Comparison of ENCODE assay signal across 17 cellular contexts in genomic region chr1:226335653-226336052, GRCh38. TPM values are rescaled to one million over a fixed set of nuclear protein-coding genes. Genes with fewer than 3 reads are reported as not detected.
DNase-seq lines count a peak whose midpoint lies in the region; ATAC-seq, FAIRE-seq and TF ChIP-seq lines count a peak whose summit lies in the region.
"Had no signal": no experiment of that assay in that cellular context is flagged by ENCODE, and none has a peak within 500 bp of the region (broad histone marks: within the 10 kb centered on the region; RNA-seq: fewer than 3 reads in every experiment).

No MANE protein-coding gene starts in this region.

- peak overlapping the region; percentile 59 for H3K4me2 ChIP-seq in OCI-LY7 (ENCODE audit: low read length)
- H3K4me2 ChIP-seq: A549 had no signal

- no peak for ATAC-seq in memory B cell (ENCODE audit: low read depth)
- ATAC-seq: A549; CD8-positive, alpha-beta T cell; HCT116 had no signal

- CTCF ChIA-PET in OCI-LY7 (lab: Charles Lee; ENCODE audit: unreplicated experiment) = no interaction called here

- no peak for TF ChIP-seq RAD21 in Ishikawa (IDR thresholded peaks at IDR 0.05; ENCODE audit: low read depth)

- peaks cover 55% of the 10 kb centered on the region for H3K4me1 ChIP-seq in OCI-LY7 (ENCODE audit: insufficient read depth, low read length, poor library complexity, severe bottlenecking)
- H3K4me1 ChIP-seq: A549 had no signal

- H3K9me2 ChIP-seq in OCI-LY7 (ENCODE audit: insufficient read depth, low read length) = no peaks in the 10 kb centered on the region

- TF ChIP-seq POLR2A in GM12891 (IDR thresholded peaks at IDR 0.05; ENCODE audit: low read depth, low read length) = no peak

- no peak for TF ChIP-seq CTCF in OCI-LY7 (conservative IDR thresholded peaks at IDR 0.05; ENCODE audit: low read length)

- DNase-seq in OCI-LY7 (ENCODE audit: low spot score) (peak; percentile 50), memory B cell (ENCODE audit: low spot score in 2 of 2) (no peak), GM12891 (ENCODE audit: insufficient read length, low spot score) (no peak), HuH-7.5 (ENCODE audit: low spot score) (no peak), Ammon's horn (ENCODE audit: low spot score) (no peak)
- DNase-seq: CD8-positive, alpha-beta T cell; COR-L47; DND-41; GF-D8; GM23248 had no signal

- H3K27me3 Mint-ChIP-seq in memory B cell = no peaks in the 10 kb centered on the region

- POLR2A ChIA-PET in OCI-LY7 (lab: Charles Lee) = interaction anchor here (0.6 to 1.1 kb wide), 2 partner anchors 11 to 135 kb away, joined by 3 to 6 read pairs; no protein-coding TSS in a partner anchor

- peak overlapping the region; percentile 82; the same call in 1 of the 2 replicates for H2AFZ ChIP-seq in OCI-LY7 (ENCODE audit: low read length)
- H2AFZ ChIP-seq: GM23248 had no signal

- FAIRE-seq in GM12891 (lab: Jason Lieb, UNC) = no peak
- FAIRE-seq: A549, GM18507, H54 had no signal

- no TSS peak for BruUV-seq in OCI-LY7 (replicated peaks; lab: Mats Ljungman, UMichigan)

- H3K27ac Mint-ChIP-seq in memory B cell = peak overlapping the region; percentile 25
- H3K27ac Mint-ChIP-seq: CD8-positive, alpha-beta T cell had no signal

- no peaks in the 10 kb centered on the region; the same call in 1 of the 2 replicates for H3K36me3 ChIP-seq in OCI-LY7 (ENCODE audit: insufficient read depth, low read length)

- peak overlapping the region; percentile 69 for H3K27ac ChIP-seq in OCI-LY7 (ENCODE audit: low read depth, low read length, poor library complexity, severe bottlenecking)
- H3K27ac ChIP-seq: A549, GM23248, HL-60 had no signal

- no peaks in the 10 kb centered on the region for H4K20me1 ChIP-seq in OCI-LY7 (ENCODE audit: insufficient read depth, low read length)

- peaks cover 5% of the 10 kb centered on the region for H3K36me3 Mint-ChIP-seq in memory B cell
- H3K36me3 Mint-ChIP-seq: CD14-positive monocyte; CD8-positive, alpha-beta T cell had no signal

- no peaks in the 10 kb centered on the region for H3K79me2 ChIP-seq in OCI-LY7 (ENCODE audit: insufficient read depth, low read depth, low read length)

- peaks cover 9% of the 10 kb centered on the region for H3K4me1 Mint-ChIP-seq in memory B cell

- H3K9me3 ChIP-seq in OCI-LY7 (ENCODE audit: low read length) = 0 out of 2 replicates have a peak, but pooled peaks cover 3% of the 10 kb centered on the region

- no peak for TF ChIP-seq EP300 in Ishikawa (IDR thresholded peaks at IDR 0.05; ENCODE audit: borderline replicate concordance)

- intact Hi-C loops in OCI-LY7 (cut with micrococcal nuclease; ENCODE audit: unreplicated experiment) = no loop called here

- H3K4me3 Mint-ChIP-seq in memory B cell = no peak overlapping the region
- H3K4me3 Mint-ChIP-seq: CD14-positive monocyte; CD8-positive, alpha-beta T cell had no signal

- peaks cover 4% of the 10 kb centered on the region for H3K9me3 Mint-ChIP-seq in memory B cell
- H3K9me3 Mint-ChIP-seq: CD8-positive, alpha-beta T cell had no signal

- peak overlapping the region; percentile 8 for H3K4me3 ChIP-seq in OCI-LY7 (ENCODE audit: low read depth, low read length, poor library complexity, severe bottlenecking)
- H3K4me3 ChIP-seq: A549, GM23248 had no signal

TF ChIP-seq in Ishikawa, 13 proteins besides CTCF, POLR2A, EP300 and RAD21:
- TF ChIP-seq FOXM1 (IDR thresholded peaks at IDR 0.05; ENCODE audit: borderline replicate concordance, low read depth) (no peak), YY1 (IDR thresholded peaks at IDR 0.05; ENCODE audit: low read depth) (no peak), TEAD4 (IDR thresholded peaks at IDR 0.05) (no peak), TCF12 (IDR thresholded peaks at IDR 0.05; ENCODE audit: low read depth) (no peak), TAF1 (IDR thresholded peaks at IDR 0.05; ENCODE audit: low read depth) (no peak), CREB1 (IDR thresholded peaks at IDR 0.05; ENCODE audit: low read depth) (no peak)
- TF ChIP-seq, protein P1, sequence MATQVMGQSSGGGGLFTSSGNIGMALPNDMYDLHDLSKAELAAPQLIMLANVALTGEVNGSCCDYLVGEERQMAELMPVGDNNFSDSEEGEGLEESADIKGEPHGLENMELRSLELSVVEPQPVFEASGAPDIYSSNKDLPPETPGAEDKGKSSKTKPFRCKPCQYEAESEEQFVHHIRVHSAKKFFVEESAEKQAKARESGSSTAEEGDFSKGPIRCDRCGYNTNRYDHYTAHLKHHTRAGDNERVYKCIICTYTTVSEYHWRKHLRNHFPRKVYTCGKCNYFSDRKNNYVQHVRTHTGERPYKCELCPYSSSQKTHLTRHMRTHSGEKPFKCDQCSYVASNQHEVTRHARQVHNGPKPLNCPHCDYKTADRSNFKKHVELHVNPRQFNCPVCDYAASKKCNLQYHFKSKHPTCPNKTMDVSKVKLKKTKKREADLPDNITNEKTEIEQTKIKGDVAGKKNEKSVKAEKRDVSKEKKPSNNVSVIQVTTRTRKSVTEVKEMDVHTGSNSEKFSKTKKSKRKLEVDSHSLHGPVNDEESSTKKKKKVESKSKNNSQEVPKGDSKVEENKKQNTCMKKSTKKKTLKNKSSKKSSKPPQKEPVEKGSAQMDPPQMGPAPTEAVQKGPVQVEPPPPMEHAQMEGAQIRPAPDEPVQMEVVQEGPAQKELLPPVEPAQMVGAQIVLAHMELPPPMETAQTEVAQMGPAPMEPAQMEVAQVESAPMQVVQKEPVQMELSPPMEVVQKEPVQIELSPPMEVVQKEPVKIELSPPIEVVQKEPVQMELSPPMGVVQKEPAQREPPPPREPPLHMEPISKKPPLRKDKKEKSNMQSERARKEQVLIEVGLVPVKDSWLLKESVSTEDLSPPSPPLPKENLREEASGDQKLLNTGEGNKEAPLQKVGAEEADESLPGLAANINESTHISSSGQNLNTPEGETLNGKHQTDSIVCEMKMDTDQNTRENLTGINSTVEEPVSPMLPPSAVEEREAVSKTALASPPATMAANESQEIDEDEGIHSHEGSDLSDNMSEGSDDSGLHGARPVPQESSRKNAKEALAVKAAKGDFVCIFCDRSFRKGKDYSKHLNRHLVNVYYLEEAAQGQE (IDR thresholded peaks at IDR 0.05; ENCODE audit: low read depth) = peak; percentile 44; the same call in 1 of the 2 replicates
TF ChIP-seq in Ishikawa: peak in this region for 1.

TF ChIP-seq in GM12891, 5 proteins besides CTCF, POLR2A, EP300 and RAD21:
- TF ChIP-seq SPI1 (IDR thresholded peaks at IDR 0.05; ENCODE audit: low read depth, low read length) = no peak
- no peak for TF ChIP-seq POU2F2 (IDR thresholded peaks at IDR 0.05; ENCODE audit: low read depth, low read length)
- TF ChIP-seq TAF1 (IDR thresholded peaks at IDR 0.05; ENCODE audit: low read depth, low read length) = no peak
- no peak for TF ChIP-seq POLR2AphosphoS5 (IDR thresholded peaks at IDR 0.05; ENCODE audit: low read depth, low read length)
- TF ChIP-seq PAX5 (IDR thresholded peaks at IDR 0.05; ENCODE audit: insufficient read depth, low read length, severe bottlenecking) = no peak

RNA-seq across cellular contexts. Expression of gene LIN9, which starts 26.7 kb away (rescaled TPM):
- 17.2 and 19.7 TPM in 2 replicates for total RNA-seq in OCI-LY7 (2014; rRNA removed; shearing (Covaris generic))
- total RNA-seq in OCI-LY7 (2022) = 20.1 and 22.4 TPM in 2 replicates
- polyA plus RNA-seq in GM12891 (2012; ENCODE audit: low read depth, missing spikeins) = 1.9 TPM
